In genomic region chr1:156368157-156368658, GRCh38 we compare ENCODE assay signal across 30 cellular contexts. TPM values are rescaled to one million over a fixed set of nuclear protein-coding genes. Genes with fewer than 3 reads are reported as not detected.
DNase-seq lines count a peak whose midpoint lies in the region; ATAC-seq and TF ChIP-seq lines count a peak whose summit lies in the region.
"Had no signal": no experiment of that assay in that cellular context is flagged by ENCODE, and none has a peak within 500 bp of the region (broad histone marks: within the 10 kb centered on the region; RNA-seq: fewer than 3 reads in every experiment).

No MANE protein-coding gene starts in this region.

- no peaks in the 10 kb centered on the region for H3K27me3 ChIP-seq in trophoblast cell (ENCODE audit: insufficient read depth, low read length)
- H3K27me3 ChIP-seq: testis had no signal

- H3K14ac ChIP-seq in trophoblast cell (ENCODE audit: low read length): peak overlapping the region; percentile 88

- peak overlapping the region; percentile 88 for H3K18ac ChIP-seq in trophoblast cell (ENCODE audit: low read length)

- H2AK5ac ChIP-seq in trophoblast cell (ENCODE audit: low read length): peak overlapping the region; percentile 27

- H3K79me1 ChIP-seq in trophoblast cell (ENCODE audit: low read length): peaks cover 27% of the 10 kb centered on the region

- peak overlapping the region; percentile 96 for H2BK5ac ChIP-seq in trophoblast cell (ENCODE audit: low read depth, low read length, poor library complexity)

- H3K23ac ChIP-seq in trophoblast cell (ENCODE audit: low read length): no peak overlapping the region

- peak overlapping the region; percentile 94 for H2BK120ac ChIP-seq in trophoblast cell (ENCODE audit: insufficient read depth, low read length, poor library complexity)

- peaks cover 3% of the 10 kb centered on the region for H3K9me3 ChIP-seq in trophoblast cell (ENCODE audit: insufficient read depth, low read depth, low read length)
- H3K9me3 ChIP-seq: mucosa of descending colon, SJSA1, testis, uterus had no signal

- peak overlapping the region; percentile 86 for H4K91ac ChIP-seq in trophoblast cell (ENCODE audit: low read depth, low read length)

- H3K4me2 ChIP-seq in trophoblast cell (ENCODE audit: low read length): peak overlapping the region; percentile 27

- H3K27ac ChIP-seq in trophoblast cell (ENCODE audit: low read depth, low read length): peak overlapping the region; percentile 84
- H3K27ac ChIP-seq: coronary artery, SJSA1, testis, uterus had no signal

- ATAC-seq in SK-N-SH treated with all-trans-retinoic acid at 6 μM for 48 hours (peak; percentile 60), left lobe of liver (peak; percentile 27), HG02885 (IDR thresholded peaks at IDR 0.05; ENCODE audit: poor library complexity, unreplicated experiment) (no peak)
- ATAC-seq: activated naive CD8-positive, alpha-beta T cell treated with anti-CD3 and anti-CD28 coated beads, Interleukin-2, amount 50 U/mL, for 24 hours had no signal

- H3K79me2 ChIP-seq in trophoblast cell (ENCODE audit: control insufficient read depth, insufficient read depth, low read length, poor library complexity): peaks cover 4% of the 10 kb centered on the region

- DNase-seq in EH (ENCODE audit: low read depth) (peak; percentile 22), left lobe of liver (ENCODE audit: low spot score) (no peak), trophoblast cell (peak in 1 of 2 donors; percentile 26), NCI-H128 (lab: John Stamatoyannopoulos, UW; ENCODE audit: unreplicated experiment) (no peak)
- DNase-seq in effector CD4-positive, alpha-beta T cell: no peak
- no peak for DNase-seq in stimulated activated CD8-positive, alpha-beta memory T cell treated with anti-CD3 and anti-CD28 coated beads, Interleukin-4, amount 100 ng/mL, for 48 hours
- DNase-seq: activated CD4-positive, CD25-positive, alpha-beta regulatory T cell; activated naive CD8-positive, alpha-beta T cell treated with anti-CD3 and anti-CD28 coated beads, Interleukin-2, amount 50 U/mL, for 24 hours; activated T-cell treated with anti-CD3 and anti-CD28 coated beads, Interleukin-2, amount 50 U/mL, for 72 hours; effector memory CD8-positive, alpha-beta T cell; erythroblast; glutamatergic neuron; HCEC 1CT; natural killer cell; NCI-H1694; uterus had no signal

- H3K36me3 ChIP-seq in trophoblast cell (ENCODE audit: control insufficient read depth in 1 of 2, insufficient read depth in 2 of 2, low read length in 2 of 2): peaks cover 0 to 6% of the 10 kb centered on the region in 2 experiments
- H3K36me3 ChIP-seq: SJSA1, uterus had no signal

- H4K8ac ChIP-seq in trophoblast cell (ENCODE audit: low read depth, low read length): peak overlapping the region; percentile 75

- peak overlapping the region; percentile 93 for H2BK12ac ChIP-seq in trophoblast cell (ENCODE audit: low read length)

- H2AFZ ChIP-seq in trophoblast cell (ENCODE audit: insufficient read depth, low read length, poor library complexity): peak overlapping the region; percentile 38

- H3K4me1 ChIP-seq in trophoblast cell (ENCODE audit: control insufficient read depth in 1 of 2, insufficient read depth in 2 of 2, low read length in 2 of 2): peaks cover 35 to 36% of the 10 kb centered on the region in 2 experiments
- H3K4me1 ChIP-seq: testis, uterus had no signal

- no peak overlapping the region for H3K4me3 ChIP-seq in trophoblast cell (ENCODE audit: low read depth, low read length)
- H3K4me3 ChIP-seq: mucosa of descending colon, SJSA1 had no signal

- WGBS in trophoblast cell (ENCODE audit: extremely low coverage, insufficient coverage, insufficient read length): no CpG with 5 or more reads among the region's 7 CpGs

- no peak overlapping the region for H3K9ac ChIP-seq in trophoblast cell (ENCODE audit: low read length)

- no peak overlapping the region for H4K12ac ChIP-seq in trophoblast cell (ENCODE audit: low read depth, low read length)

- peak overlapping the region; percentile 60 for H3K4ac ChIP-seq in trophoblast cell (ENCODE audit: low read depth, low read length)

TF ChIP-seq in SK-N-SH treated with all-trans-retinoic acid at 6 μM for 48 hours, 23 proteins besides CTCF, POLR2A, EP300 and RAD21:
- TF ChIP-seq BACH2 (CRISPR knock-in tag; IDR thresholded peaks at IDR 0.05; ENCODE audit: borderline replicate concordance): no peak
- no peak for TF ChIP-seq ESRRG (CRISPR knock-in tag; IDR thresholded peaks at IDR 0.05)
- no peak for TF ChIP-seq PATZ1 (CRISPR knock-in tag; IDR thresholded peaks at IDR 0.05; ENCODE audit: borderline replicate concordance)
- no peak for TF ChIP-seq ZNF70 (CRISPR knock-in tag; IDR thresholded peaks at IDR 0.05)
- TF ChIP-seq ZFP3 (CRISPR knock-in tag; IDR thresholded peaks at IDR 0.05): no peak

RNA-seq across cellular contexts. Expression of gene RHBG, which starts 0.8 kb away (rescaled TPM):
- total RNA-seq in left lobe of liver: 2.8 TPM
- polyA plus RNA-seq in trophoblast cell (2013): 9.3 and 10.1 TPM in 2 replicates
- total RNA-seq: activated T-cell treated with anti-CD3 and anti-CD28 coated beads, Interleukin-2, amount 50 U/mL, for 72 hours; cardiac septum; mucosa of descending colon; natural killer cell; omental fat pad; SJSA1; smooth muscle cell; T-helper 1 cell treated with Interleukin-12 subunit alpha and Interleukin-12 subunit beta and Interleukin-4 antibody, amounts not matched to agents 30 ng/mL and 1 ng/mL, for 36 hours had no signal
- polyA plus RNA-seq: BJ, IgD-negative memory B cell, smooth muscle cell had no signal

RNA-seq across cellular contexts. Expression of gene TSACC, which starts 29.9 kb away (rescaled TPM):
- 0.40 TPM for total RNA-seq in left lobe of liver
- 1.2 and 1.3 TPM in 2 replicates for polyA plus RNA-seq in trophoblast cell (2013)
- total RNA-seq: cardiac septum; G401; natural killer cell; omental fat pad; renal cortical epithelial cell; SJSA1; T-helper 1 cell treated with Interleukin-12 subunit alpha and Interleukin-12 subunit beta and Interleukin-4 antibody, amounts not matched to agents 30 ng/mL and 1 ng/mL, for 36 hours; uterus had no signal
- polyA plus RNA-seq: smooth muscle cell had no signal

RNA-seq across cellular contexts. Expression of gene CCT3, which starts 30.1 kb away (rescaled TPM):
- total RNA-seq in left lobe of liver: 80.8 TPM
- polyA plus RNA-seq in trophoblast cell (2013): 206 and 207 TPM in 2 replicates
